19 cellular contexts compared by ENCODE assay signal in the genomic region with DNA sequence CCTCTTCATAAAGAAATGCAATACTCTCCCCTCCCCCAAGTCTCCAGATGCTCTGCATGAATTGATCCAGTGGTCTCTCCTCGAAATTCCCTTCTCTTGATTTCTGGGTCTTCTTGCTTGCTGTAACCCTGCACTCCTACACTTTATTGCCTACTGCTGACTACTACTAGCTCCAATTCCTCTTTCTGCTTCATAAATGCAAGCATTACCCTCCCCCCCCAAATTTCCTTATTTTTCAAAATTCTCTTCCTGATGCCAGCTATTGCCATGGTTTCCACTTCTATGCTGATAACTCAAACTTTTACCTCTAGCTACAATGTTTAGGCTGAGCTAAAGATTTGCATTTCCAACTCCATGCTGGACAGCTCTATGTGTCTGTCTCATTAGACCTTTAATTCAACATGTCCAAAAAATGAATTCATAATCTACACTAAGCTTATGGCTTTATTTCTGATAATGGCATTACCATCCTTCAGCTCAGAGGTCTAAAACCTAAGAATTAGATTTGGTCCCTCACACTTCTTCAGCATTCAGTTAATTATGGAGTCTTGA. TPM values are rescaled to one million over a fixed set of nuclear protein-coding genes. Genes with fewer than 3 reads are reported as not detected.
A peak's percentile ranks its signal among the peaks of the same experiment; 100 is the strongest.
DNase-seq lines count a peak whose midpoint lies in the region; ATAC-seq and TF ChIP-seq lines count a peak whose summit lies in the region.
"Had no signal": no experiment of that assay in that cellular context is flagged by ENCODE, and none has a peak within 500 bp of the region (broad histone marks: within the 10 kb centered on the region; RNA-seq: fewer than 3 reads in every experiment).

No MANE protein-coding gene starts in this region.

- no peak overlapping the region for H4K91ac ChIP-seq in mesenchymal stem cell (ENCODE audit: low read length)

- no peak overlapping the region for H2AK5ac ChIP-seq in mesenchymal stem cell (ENCODE audit: low read length, severe bottlenecking)

- in situ Hi-C loops in brain microvascular endothelial cell (cut with HindIII; ENCODE audit: low pct_ligation_motif_present, low sequenced_read_pairs) = no loop called here

- H2AFZ ChIP-seq in mesenchymal stem cell (ENCODE audit: low read depth, low read length) = no peak overlapping the region

- no peak for TF ChIP-seq CTCF in brain microvascular endothelial cell (IDR thresholded peaks at IDR 0.05; ENCODE audit: low read depth, low read length, missing control alignments)

- no peak overlapping the region for H4K8ac ChIP-seq in mesenchymal stem cell (ENCODE audit: low read length)

- no peak overlapping the region for H3K18ac ChIP-seq in mesenchymal stem cell (ENCODE audit: low read depth in 1 of 2, low read length in 2 of 2)

- H2BK15ac ChIP-seq in mesenchymal stem cell (ENCODE audit: low read depth, poor library complexity, severe bottlenecking) = no peak overlapping the region

- no peak overlapping the region for H3K14ac ChIP-seq in mesenchymal stem cell (ENCODE audit: low read length in 2 of 2)

- H2BK120ac ChIP-seq in mesenchymal stem cell (ENCODE audit: low read depth, low read length) = no peak overlapping the region

- H3K4me2 ChIP-seq in BLaER1 treated with 17β-estradiol and CSF1 and Interleukin-3, amounts not matched to agents 10 nM and 100 nM = peak overlapping the region; percentile 78 to 97 (median 89)
- H3K4me2 ChIP-seq in mesenchymal stem cell (ENCODE audit: low read length, poor library complexity, severe bottlenecking) = no peak overlapping the region

- no peak overlapping the region for H2BK5ac ChIP-seq in mesenchymal stem cell (ENCODE audit: low read depth, low read length, poor library complexity, severe bottlenecking)

- H2BK12ac ChIP-seq in mesenchymal stem cell (ENCODE audit: low read length in 2 of 2) = no peak overlapping the region

- H3K79me1 ChIP-seq in mesenchymal stem cell (replicated peaks; ENCODE audit: low read length, poor library complexity, severe bottlenecking) = peaks cover 13% of the 10 kb centered on the region

- 84% methylated on average over 1 of the region's 1 CpG for WGBS in HUES64
- 76% methylated on average over 1 of the region's 1 CpG for WGBS in mesenchymal stem cell

- ATAC-seq in HG03571 (IDR thresholded peaks at IDR 0.05; ENCODE audit: unreplicated experiment) = no peak
- ATAC-seq: gastroesophageal sphincter had no signal

- no peaks in the 10 kb centered on the region for H3K9me3 ChIP-seq in BLaER1 treated with 17β-estradiol and CSF1 and Interleukin-3, amounts not matched to agents 10 nM and 100 nM (replicated peaks in 1 of 11)
- H3K9me3 ChIP-seq in HUES64 (ENCODE audit: insufficient read depth, low read depth, low read length) = no peaks in the 10 kb centered on the region
- H3K9me3 ChIP-seq in adipocyte (ENCODE audit: control insufficient read depth, low read length) = no peaks in the 10 kb centered on the region
- H3K9me3 ChIP-seq in mesenchymal stem cell (ENCODE audit: control insufficient read depth, low read length) = no peaks in the 10 kb centered on the region
- H3K9me3 ChIP-seq: breast epithelium, gastroesophageal sphincter, ovary had no signal

- H4K20me1 ChIP-seq in BLaER1 treated with 17β-estradiol and CSF1 and Interleukin-3, amounts not matched to agents 10 nM and 100 nM = peaks cover 0 to 4% (median 0%) of the 10 kb centered on the region in 11 experiments; a peak in 4 of 22 replicates

- no peaks in the 10 kb centered on the region for H3K27me3 ChIP-seq in BLaER1 treated with 17β-estradiol and CSF1 and Interleukin-3, amounts not matched to agents 10 nM and 100 nM
- H3K27me3 ChIP-seq in HUES64 (ENCODE audit: insufficient read depth, low read length) (no peaks in the 10 kb centered on the region), adipocyte (replicated peaks; ENCODE audit: control insufficient read depth, insufficient read depth, low read length) (no peaks in the 10 kb centered on the region), mesenchymal stem cell (ENCODE audit: control insufficient read depth in 1 of 2, insufficient read depth in 1 of 2, low read length in 2 of 2) (no peaks in the 10 kb centered on the region), brain microvascular endothelial cell (replicated peaks) (no peaks in the 10 kb centered on the region)
- H3K27me3 ChIP-seq: breast epithelium, gastroesophageal sphincter, ovary had no signal

- no peak overlapping the region for H3K4ac ChIP-seq in mesenchymal stem cell (ENCODE audit: low read depth in 1 of 2, low read length in 2 of 2)

- H3K4me3 ChIP-seq in BLaER1 treated with 17β-estradiol and CSF1 and Interleukin-3, amounts not matched to agents 10 nM and 100 nM = peak overlapping the region in 7 of 10 experiments; percentile 68 to 91 (median 75); a peak in 12 of 20 replicates
- H3K4me3 ChIP-seq in HUES64 (ENCODE audit: low read length) (peak overlapping the region; percentile 75; the same call in 1 of the 2 replicates), adipocyte (ENCODE audit: low read length) (peak overlapping the region; percentile 99), mesenchymal stem cell (ENCODE audit: insufficient read depth in 1 of 2, low read depth in 1 of 2, low read length in 2 of 2) (peak overlapping the region in 1 of 2 experiments; percentile 94), brain microvascular endothelial cell (ENCODE audit: low read depth, low read length) (no peak overlapping the region)

- peaks cover 30 to 48% (median 36%) of the 10 kb centered on the region in 10 experiments for H3K4me1 ChIP-seq in BLaER1 treated with 17β-estradiol and CSF1 and Interleukin-3, amounts not matched to agents 10 nM and 100 nM
- peaks cover 15% of the 10 kb centered on the region for H3K4me1 ChIP-seq in HUES64 (ENCODE audit: insufficient read depth, low read length)
- peaks cover 13% of the 10 kb centered on the region for H3K4me1 ChIP-seq in adipocyte (ENCODE audit: control insufficient read depth, insufficient read depth, low read length)
- H3K4me1 ChIP-seq in mesenchymal stem cell (ENCODE audit: control insufficient read depth, insufficient read depth, low read depth, low read length) = peaks cover 2% of the 10 kb centered on the region

- DNase-seq in adipocyte (ENCODE audit: low read depth) (no peak), mesenchymal stem cell (no peak), brain microvascular endothelial cell (no peak), NCI-H510A treated with DMSO at 0.1 percent for 48 hours (lab: John Stamatoyannopoulos, UW) (no peak), NCI-H128 (lab: John Stamatoyannopoulos, UW; ENCODE audit: unreplicated experiment) (no peak)
- DNase-seq: activated CD4-positive, CD25-positive, alpha-beta regulatory T cell treated with anti-CD3 and anti-CD28 coated beads, Interleukin-2, amount 50 U/mL, for 72 hours; activated CD8-positive, alpha-beta memory T cell treated with anti-CD3 and anti-CD28 coated beads, Interleukin-2, amount 50 U/mL, for 48 hours; activated naive CD4-positive, alpha-beta T cell treated with anti-CD3 and anti-CD28 coated beads for 36 hours; effector memory CD4-positive, alpha-beta T cell; kidney; NCI-H187; NCI-H510A; ovary; substantia nigra had no signal

- peaks cover 0 to 29% (median 18%) of the 10 kb centered on the region in 11 experiments; a peak in 14 of 22 replicates for H3K36me3 ChIP-seq in BLaER1 treated with 17β-estradiol and CSF1 and Interleukin-3, amounts not matched to agents 10 nM and 100 nM
- 0 out of 2 replicates have a peak, but pooled peaks cover 8% of the 10 kb centered on the region for H3K36me3 ChIP-seq in HUES64 (ENCODE audit: insufficient read depth, low read length)
- no peaks in the 10 kb centered on the region for H3K36me3 ChIP-seq in adipocyte (ENCODE audit: control insufficient read depth, insufficient read depth, low read length, severe bottlenecking)
- H3K36me3 ChIP-seq in mesenchymal stem cell (ENCODE audit: control insufficient read depth in 1 of 2, insufficient read depth in 2 of 2, low read depth in 1 of 2, low read length in 2 of 2) = peaks cover 0 to 3% of the 10 kb centered on the region in 2 experiments
- no peaks in the 10 kb centered on the region for H3K36me3 ChIP-seq in brain microvascular endothelial cell (replicated peaks)
- H3K36me3 ChIP-seq: breast epithelium, ovary had no signal

- H3K23ac ChIP-seq in mesenchymal stem cell (ENCODE audit: low read length in 2 of 2) = no peak overlapping the region

- H3K9ac ChIP-seq in BLaER1 treated with 17β-estradiol and CSF1 and Interleukin-3, amounts not matched to agents 10 nM and 100 nM = 0 out of 22 replicates have a peak overlapping the region, but pooled peaks of 2 of the 11 experiments have one; percentile 85 to 90
- H3K9ac ChIP-seq in HUES64 (ENCODE audit: low read depth, low read length) (no peak overlapping the region), adipocyte (ENCODE audit: low read length) (no peak overlapping the region), mesenchymal stem cell (ENCODE audit: low read length) (peak overlapping the region; percentile 93)

- H3K27ac ChIP-seq in BLaER1 treated with 17β-estradiol and CSF1 and Interleukin-3, amounts not matched to agents 10 nM and 100 nM = peak overlapping the region in 1 of 11 experiments; percentile 91; a peak in 3 of 22 replicates
- H3K27ac ChIP-seq in HUES64 (ENCODE audit: low read depth, low read length) = no peak overlapping the region
- no peak overlapping the region for H3K27ac ChIP-seq in mesenchymal stem cell (ENCODE audit: low read length, poor library complexity, severe bottlenecking)
- H3K27ac ChIP-seq in brain microvascular endothelial cell = no peak overlapping the region
- H3K27ac ChIP-seq: ovary had no signal

RNA-seq across cellular contexts. Expression of gene ZBTB26, which starts 1.4 kb away (rescaled TPM):
- 5.1 TPM for polyA plus RNA-seq in HUES64 (2013, experiment 1 of 2)
- polyA plus RNA-seq in HUES64 (2013, experiment 2 of 2) = 5.8 TPM
- 2.3 TPM for polyA plus RNA-seq in mesenchymal stem cell (2013, experiment 1 of 2)
- polyA plus RNA-seq in mesenchymal stem cell (2013, experiment 2 of 2) = 2.3 TPM

RNA-seq across cellular contexts. Expression of gene RABGAP1, which starts 10.9 kb away (rescaled TPM):
- 14.2 TPM for polyA plus RNA-seq in HUES64 (2013, experiment 1 of 2)
- 15.7 TPM for polyA plus RNA-seq in HUES64 (2013, experiment 2 of 2)
- 24.0 TPM for polyA plus RNA-seq in mesenchymal stem cell (2013, experiment 1 of 2)
- polyA plus RNA-seq in mesenchymal stem cell (2013, experiment 2 of 2) = 23.7 TPM

RNA-seq across cellular contexts. Expression of gene ZBTB6, which starts 16.8 kb away (rescaled TPM):
- 8.8 TPM for polyA plus RNA-seq in HUES64 (2013, experiment 1 of 2)
- polyA plus RNA-seq in HUES64 (2013, experiment 2 of 2) = 9.7 TPM
- 4.8 TPM for polyA plus RNA-seq in mesenchymal stem cell (2013, experiment 1 of 2)
- polyA plus RNA-seq in mesenchymal stem cell (2013, experiment 2 of 2) = 5.3 TPM

RNA-seq across cellular contexts. Expression of gene RC3H2, which starts 24.7 kb away (rescaled TPM):
- polyA plus RNA-seq in HUES64 (2013, experiment 1 of 2) = 19.0 TPM
- polyA plus RNA-seq in HUES64 (2013, experiment 2 of 2) = 22.6 TPM
- polyA plus RNA-seq in mesenchymal stem cell (2013, experiment 1 of 2) = 37.5 TPM
- 37.0 TPM for polyA plus RNA-seq in mesenchymal stem cell (2013, experiment 2 of 2)
